ENCODE assay signal across 24 cellular contexts in the genomic region with DNA sequence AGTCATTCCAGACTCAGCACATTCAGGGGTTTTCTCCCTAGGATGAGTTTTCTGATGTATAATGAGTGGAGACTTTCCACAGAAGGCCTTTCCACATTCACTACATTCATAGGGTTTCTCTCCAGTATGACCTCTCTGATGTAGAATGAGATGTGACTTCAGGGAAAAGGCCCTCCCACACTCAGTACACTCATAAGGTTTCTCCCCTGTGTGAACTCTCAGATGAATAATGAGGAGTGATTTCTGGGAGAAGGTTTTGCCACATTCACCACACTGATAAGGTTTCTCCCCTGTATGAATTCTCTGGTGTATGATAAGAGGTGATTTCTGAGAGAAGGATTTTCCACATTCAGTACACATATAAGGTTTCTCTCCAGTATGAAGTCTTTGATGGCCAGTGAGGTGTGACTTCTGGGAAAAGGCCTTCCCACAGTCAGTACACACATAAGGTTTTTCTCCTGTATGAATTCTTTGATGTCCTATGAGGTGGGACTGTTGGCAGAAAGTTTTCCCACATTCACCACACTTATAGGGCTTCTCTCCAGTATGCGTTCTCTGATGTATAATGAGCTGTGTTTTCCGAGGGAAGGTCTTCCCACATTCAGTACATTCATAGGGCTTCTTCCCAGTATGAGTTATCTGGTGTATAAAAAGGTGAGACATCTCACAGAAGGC. TPM values are rescaled to one million over a fixed set of nuclear protein-coding genes. Genes with fewer than 3 reads are reported as not detected.
A peak's percentile ranks its signal among the peaks of the same experiment; 100 is the strongest.
DNase-seq lines count a peak whose midpoint lies in the region; ATAC-seq, FAIRE-seq and TF ChIP-seq lines count a peak whose summit lies in the region.
"Had no signal": no experiment of that assay in that cellular context is flagged by ENCODE, and none has a peak within 500 bp of the region (broad histone marks: within the 10 kb centered on the region; RNA-seq: fewer than 3 reads in every experiment).

No MANE protein-coding gene starts in this region.

- H2BK12ac ChIP-seq in H1 (ENCODE audit: low read depth, low read length), result no peak overlapping the region

- H3K27ac ChIP-seq in liver (ENCODE audit: low read depth in 1 of 2, low read length in 2 of 2) (no peak overlapping the region), HepG2 (ENCODE audit: extremely low read length, insufficient read depth, low read length) (no peak overlapping the region), H1 (ENCODE audit: low read depth, low read length) (no peak overlapping the region)
- H3K27ac ChIP-seq: GM23248 had no signal

- H3K4me3 ChIP-seq in liver (ENCODE audit: low read depth in 1 of 3, low read length in 3 of 3), result peak overlapping the region in 2 of 3 donors; percentile 23 to 44
- no peak overlapping the region for H3K4me3 ChIP-seq in HepG2 (replicated peaks in 1 of 3; ENCODE audit: insufficient read depth in 1 of 3, low read depth in 2 of 3, low read length in 3 of 3)
- H3K4me3 ChIP-seq in H1 (ENCODE audit: extremely low read depth in 1 of 4, insufficient read depth in 2 of 4, low read depth in 3 of 4, low read length in 4 of 4), result no peak overlapping the region
- H3K4me3 ChIP-seq: GM12878, GM23248 had no signal

- H3K23me2 ChIP-seq in H1 (ENCODE audit: low read depth, low read length), result no peaks in the 10 kb centered on the region

- intact Hi-C loops in activated CD8-positive, alpha-beta T cell treated with anti-CD3 and anti-CD28 coated beads for 36 hours (cut with micrococcal nuclease), result no loop called here
- intact Hi-C loops in HepG2 (cut with micrococcal nuclease; ENCODE audit: unreplicated experiment), result no loop called here

- H3K27me3 ChIP-seq in liver (ENCODE audit: control insufficient read depth in 4 of 4, insufficient read depth in 4 of 4, low read length in 3 of 4), result no peaks in the 10 kb centered on the region
- no peaks in the 10 kb centered on the region for H3K27me3 ChIP-seq in HepG2 (ENCODE audit: control insufficient read depth in 1 of 2, insufficient read depth in 2 of 2, low read length in 2 of 2)
- no peaks in the 10 kb centered on the region; a peak in 1 of 7 replicates for H3K27me3 ChIP-seq in H1 (replicated peaks in 1 of 4; ENCODE audit: control insufficient read depth in 3 of 4, extremely low read depth in 1 of 4, insufficient read depth in 3 of 4, low read length in 3 of 4)
- H3K27me3 ChIP-seq: BE2C had no signal

- H3K36me3 Mint-ChIP-seq in activated CD8-positive, alpha-beta T cell treated with anti-CD3 and anti-CD28 coated beads for 36 hours (ENCODE audit: low read depth), result peaks cover 38% of the 10 kb centered on the region
- peaks cover 38% of the 10 kb centered on the region for H3K36me3 Mint-ChIP-seq in activated CD8-positive, alpha-beta T cell treated with anti-CD3 and anti-CD28 coated beads, Interleukin-2, amount 10 ng/mL, durations not matched to agents 7 days and 5 days (ENCODE audit: low read depth)

- H4K5ac ChIP-seq in H1 (ENCODE audit: insufficient read length, low read depth, low read length), result no peak overlapping the region

- no peak overlapping the region for H3K27ac Mint-ChIP-seq in activated CD8-positive, alpha-beta T cell treated with anti-CD3 and anti-CD28 coated beads for 36 hours
- H3K27ac Mint-ChIP-seq in activated CD8-positive, alpha-beta T cell treated with anti-CD3 and anti-CD28 coated beads, Interleukin-2, amount 10 ng/mL, durations not matched to agents 7 days and 5 days, result no peak overlapping the region
- H3K27ac Mint-ChIP-seq: CD4-positive, CD25-positive, alpha-beta regulatory T cell; CD8-positive, alpha-beta memory T cell had no signal

- H3K79me2 ChIP-seq in HepG2 (ENCODE audit: insufficient read depth, low read length), result no peaks in the 10 kb centered on the region
- H3K79me2 ChIP-seq in H1 (ENCODE audit: control insufficient read depth in 1 of 2, insufficient read depth in 2 of 2, low read length in 2 of 2), result no peaks in the 10 kb centered on the region

- no peak overlapping the region for H2BK15ac ChIP-seq in H1 (ENCODE audit: low read length)

- no peak overlapping the region for H2BK5ac ChIP-seq in H1 (ENCODE audit: low read depth, low read length)

- no peak overlapping the region for H3K4me3 Mint-ChIP-seq in activated CD8-positive, alpha-beta T cell treated with anti-CD3 and anti-CD28 coated beads for 36 hours
- no peak overlapping the region for H3K4me3 Mint-ChIP-seq in activated CD8-positive, alpha-beta T cell treated with anti-CD3 and anti-CD28 coated beads, Interleukin-2, amount 10 ng/mL, durations not matched to agents 7 days and 5 days
- H3K4me3 Mint-ChIP-seq: CD4-positive, CD25-positive, alpha-beta regulatory T cell; CD8-positive, alpha-beta memory T cell had no signal

- no TSS peak for BruUV-seq in HepG2 (replicated peaks; lab: Mats Ljungman, UMichigan)

- no peak overlapping the region for H2AK5ac ChIP-seq in H1 (ENCODE audit: low read depth, low read length)

- peak; percentile 30 for ATAC-seq in activated CD8-positive, alpha-beta T cell treated with anti-CD3 and anti-CD28 coated beads for 36 hours
- no peak for ATAC-seq in activated CD8-positive, alpha-beta T cell treated with anti-CD3 and anti-CD28 coated beads, Interleukin-2, amount 10 ng/mL, durations not matched to agents 7 days and 5 days
- ATAC-seq in HepG2, result no peak
- ATAC-seq in GM21423 (IDR thresholded peaks at IDR 0.05; ENCODE audit: unreplicated experiment), result no peak
- ATAC-seq: GM12878 had no signal

- no peak overlapping the region for H3K18ac ChIP-seq in H1 (ENCODE audit: extremely low read depth, low read length)

- H2AFZ ChIP-seq in HepG2 (ENCODE audit: low read length) (no peak overlapping the region), H1 (ENCODE audit: low read length) (no peak overlapping the region)
- H2AFZ ChIP-seq: GM23248 had no signal

- H3K4me1 Mint-ChIP-seq in activated CD8-positive, alpha-beta T cell treated with anti-CD3 and anti-CD28 coated beads for 36 hours (ENCODE audit: low read depth), result peaks cover 3% of the 10 kb centered on the region
- peaks cover 5% of the 10 kb centered on the region for H3K4me1 Mint-ChIP-seq in activated CD8-positive, alpha-beta T cell treated with anti-CD3 and anti-CD28 coated beads, Interleukin-2, amount 10 ng/mL, durations not matched to agents 7 days and 5 days (ENCODE audit: low read depth)
- H3K4me1 Mint-ChIP-seq: CD4-positive, CD25-positive, alpha-beta regulatory T cell; CD8-positive, alpha-beta memory T cell had no signal

- H3K9ac ChIP-seq in liver (ENCODE audit: low read depth in 1 of 2, low read length in 2 of 2), result no peak overlapping the region
- no peak overlapping the region for H3K9ac ChIP-seq in HepG2 (ENCODE audit: insufficient read depth, low read depth, low read length)
- H3K9ac ChIP-seq in H1 (replicated peaks in 1 of 4; ENCODE audit: extremely low read depth in 1 of 4, low read depth in 3 of 4, low read length in 3 of 4), result no peak overlapping the region
- H3K9ac ChIP-seq: GM23248 had no signal

- H3K27me3 Mint-ChIP-seq in activated CD8-positive, alpha-beta T cell treated with anti-CD3 and anti-CD28 coated beads for 36 hours, result no peaks in the 10 kb centered on the region
- H3K27me3 Mint-ChIP-seq in activated CD8-positive, alpha-beta T cell treated with anti-CD3 and anti-CD28 coated beads, Interleukin-2, amount 10 ng/mL, durations not matched to agents 7 days and 5 days (ENCODE audit: low read depth), result no peaks in the 10 kb centered on the region
- H3K27me3 Mint-ChIP-seq: CD4-positive, CD25-positive, alpha-beta regulatory T cell; CD8-positive, alpha-beta memory T cell had no signal

- in situ Hi-C loops in HepG2 (cut with HindIII; ENCODE audit: extremely low pct_ligation_motif_present, low pct_unique_long_range_greater_than_20kb), result no loop called here

- WGBS in liver, result 97% methylated on average over 2 of the region's 2 CpGs
- WGBS in HepG2 (ENCODE audit: low lambda C conversion rate), result 0% methylated on average over 2 of the region's 2 CpGs
- WGBS in H1 (ENCODE audit: extremely low coverage in 1 of 2, insufficient coverage in 1 of 2, insufficient read length in 1 of 2, insufficient replicate concordance in 2 of 2, low coverage in 1 of 2, low lambda C conversion rate in 2 of 2, missing lambda C conversion rate in 1 of 2), 2 experiments, result 77% methylated on average over 2 of the region's 2 CpGs; no CpG with 5 or more reads in 1 of the 2 experiments

- no peak for TF ChIP-seq CTCF in activated CD8-positive, alpha-beta T cell treated with anti-CD3 and anti-CD28 coated beads for 36 hours (IDR thresholded peaks at IDR 0.05)
- TF ChIP-seq CTCF in liver (IDR thresholded peaks at IDR 0.05; ENCODE audit: low read depth, low read length, missing input control) (no peak), HepG2 (CRISPR knock-in tag; IDR thresholded peaks at IDR 0.05) (no peak), H1 (IDR thresholded peaks at IDR 0.05; ENCODE audit: control extremely low read depth in 1 of 3, insufficient read depth in 1 of 3, low read depth in 1 of 3, low read length in 3 of 3) (no peak)

- H3K36me3 ChIP-seq in liver (ENCODE audit: control insufficient read depth in 4 of 4, insufficient read depth in 3 of 4, low read depth in 1 of 4, low read length in 3 of 4), result peaks cover 0 to 29% (median 21%) of the 10 kb centered on the region in 4 donors
- H3K36me3 ChIP-seq in HepG2 (replicated peaks in 1 of 2; ENCODE audit: control insufficient read depth in 1 of 2, insufficient read depth in 2 of 2, low read length in 2 of 2), result no peaks in the 10 kb centered on the region
- H3K36me3 ChIP-seq in H1 (ENCODE audit: control insufficient read depth in 2 of 4, insufficient read depth in 4 of 4, low read length in 3 of 4), result peaks cover 0 to 3% (median under 1%) of the 10 kb centered on the region in 4 experiments; a peak in 2 of 8 replicates
- H3K36me3 ChIP-seq: BE2C had no signal

- H3K56ac ChIP-seq in H1 (replicated peaks; ENCODE audit: insufficient read length, low read depth, low read length), result no peak overlapping the region

- DNase-seq in activated CD8-positive, alpha-beta T cell treated with anti-CD3 and anti-CD28 coated beads for 36 hours, result no peak
- DNase-seq in activated CD8-positive, alpha-beta T cell treated with anti-CD3 and anti-CD28 coated beads, Interleukin-2, amount 10 ng/mL, durations not matched to agents 7 days and 5 days, result no peak
- DNase-seq in HepG2 (ENCODE audit: low spot score) (no peak), H1 (ENCODE audit: low read depth in 1 of 2, low spot score in 2 of 2) (no peak)
- DNase-seq: ACHN; BE2C; C1 segment of cervical spinal cord; CD4-positive, CD25-positive, alpha-beta regulatory T cell; CD8-positive, alpha-beta memory T cell; COR-L47; DMS 273 treated with DMSO at 0.1 percent for 48 hours; DMS53; DND-41; EL; GM23248; HCEC 1CT had no signal

- H4K20me1 ChIP-seq in HepG2 (ENCODE audit: insufficient read depth, low read length) (no peaks in the 10 kb centered on the region), H1 (replicated peaks in 1 of 2; ENCODE audit: control insufficient read depth in 1 of 2, insufficient read depth in 2 of 2, low read length in 2 of 2) (no peaks in the 10 kb centered on the region)

- H2BK120ac ChIP-seq in H1 (replicated peaks; ENCODE audit: low read depth, low read length), result no peak overlapping the region

- no peak overlapping the region for H3K4ac ChIP-seq in H1 (replicated peaks; ENCODE audit: insufficient read length, low read depth, low read length)

- CTCF ChIA-PET in activated CD8-positive, alpha-beta T cell treated with anti-CD3 and anti-CD28 coated beads for 36 hours (lab: Charles Lee), result no interaction called here
- CTCF ChIA-PET in activated CD8-positive, alpha-beta T cell treated with anti-CD3 and anti-CD28 coated beads, Interleukin-2, amount 10 ng/mL, durations not matched to agents 7 days and 5 days (lab: Charles Lee), result no interaction called here
- CTCF ChIA-PET in HepG2 (lab: Yijun Ruan, JAX; ENCODE audit: low intra/inter-chr PET ratio, low total read pairs), result no interaction called here
- CTCF ChIA-PET in H1 (lab: Charles Lee; ENCODE audit: partially characterized antibody), result interaction anchor here (0.6 kb wide), 1 partner anchor 9 kb away, joined by 4 read pairs; no protein-coding TSS in a partner anchor

- no peak overlapping the region for H3K14ac ChIP-seq in H1 (ENCODE audit: insufficient read length)

- H3K4me1 ChIP-seq in liver (ENCODE audit: control insufficient read depth in 4 of 4, insufficient read depth in 4 of 4, low read length in 3 of 4) (no peaks in the 10 kb centered on the region), HepG2 (ENCODE audit: insufficient read depth, low read length) (no peaks in the 10 kb centered on the region), H1 (replicated peaks in 1 of 4; ENCODE audit: control insufficient read depth in 3 of 4, insufficient read depth in 4 of 4, low read length in 3 of 4) (no peaks in the 10 kb centered on the region)
- H3K4me1 ChIP-seq: BE2C had no signal

- H3K9me3 ChIP-seq in liver (ENCODE audit: control insufficient read depth in 4 of 4, low read length in 3 of 4) (peaks cover 5 to 50% (median 34%) of the 10 kb centered on the region in 4 donors), HepG2 (ENCODE audit: low read length) (no peaks in the 10 kb centered on the region; the same call in 1 of the 2 replicates), H1 (ENCODE audit: insufficient read depth in 2 of 2, low read depth in 1 of 2, low read length in 1 of 2) (peaks cover 0 to 7% of the 10 kb centered on the region in 2 experiments; a peak in 1 of 4 replicates)
- H3K9me3 ChIP-seq: BE2C had no signal

- H4K8ac ChIP-seq in H1 (ENCODE audit: extremely low read depth, insufficient read depth, low read length), result no peak overlapping the region

- TF ChIP-seq EP300 in HepG2 (IDR thresholded peaks at IDR 0.05; ENCODE audit: low read depth in 2 of 2, low read length in 2 of 2) (no peak), HepG2 (CRISPR knock-in tag; IDR thresholded peaks at IDR 0.05; ENCODE audit: borderline replicate concordance) (no peak), H1 (IDR thresholded peaks at IDR 0.05; ENCODE audit: borderline replicate concordance in 1 of 2, low read depth in 2 of 2, low read length in 2 of 2) (no peak)

- peaks cover 19% of the 10 kb centered on the region for H3K9me3 Mint-ChIP-seq in activated CD8-positive, alpha-beta T cell treated with anti-CD3 and anti-CD28 coated beads for 36 hours
- peaks cover 27% of the 10 kb centered on the region for H3K9me3 Mint-ChIP-seq in activated CD8-positive, alpha-beta T cell treated with anti-CD3 and anti-CD28 coated beads, Interleukin-2, amount 10 ng/mL, durations not matched to agents 7 days and 5 days (ENCODE audit: insufficient read depth)

- H2BK20ac ChIP-seq in H1 (ENCODE audit: low read length), result no peak overlapping the region

- no peak for TF ChIP-seq RAD21 in liver (IDR thresholded peaks at IDR 0.05)
- TF ChIP-seq RAD21 in HepG2 (CRISPR knock-in tag; IDR thresholded peaks at IDR 0.05), result no peak
- TF ChIP-seq RAD21 in H1 (IDR thresholded peaks at IDR 0.05 in 1 of 2, conservative IDR thresholded peaks at IDR 0.05 in 1 of 2; ENCODE audit: low read depth in 2 of 2, low read length in 2 of 2), result no peak

- no peaks in the 10 kb centered on the region for H3K79me1 ChIP-seq in H1 (ENCODE audit: low read depth, low read length)

- H4K91ac ChIP-seq in H1 (replicated peaks; ENCODE audit: insufficient read length, low read length), result no peak overlapping the region

- TF ChIP-seq POLR2A in HepG2 (IDR thresholded peaks at IDR 0.05; ENCODE audit: insufficient read depth in 1 of 2, low read depth in 2 of 2, low read length in 2 of 2) (no peak), H1 (IDR thresholded peaks at IDR 0.05; ENCODE audit: control extremely low read depth in 1 of 2, low read depth in 2 of 2, low read length in 2 of 2) (no peak)

- H3K23ac ChIP-seq in H1 (ENCODE audit: insufficient read length), result no peak overlapping the region

- H3K4me2 ChIP-seq in HepG2 (ENCODE audit: low read depth, low read length), result no peak overlapping the region
- no peak overlapping the region for H3K4me2 ChIP-seq in H1 (ENCODE audit: insufficient read depth in 1 of 2, low read depth in 2 of 2, low read length in 2 of 2)

- POLR2A ChIA-PET in activated CD8-positive, alpha-beta T cell treated with anti-CD3 and anti-CD28 coated beads for 36 hours (lab: Charles Lee), result no interaction called here
- POLR2A ChIA-PET in activated CD8-positive, alpha-beta T cell treated with anti-CD3 and anti-CD28 coated beads, Interleukin-2, amount 10 ng/mL, durations not matched to agents 7 days and 5 days (lab: Charles Lee), result no interaction called here
- POLR2A ChIA-PET in HepG2 (lab: Yijun Ruan, JAX), result no interaction called here
- POLR2A ChIA-PET in H1 (lab: Charles Lee; ENCODE audit: partially characterized antibody), result no interaction called here

- FAIRE-seq in HepG2 (lab: Jason Lieb, UNC) (no peak), H1 (lab: Jason Lieb, UNC) (peak; percentile 36)
- FAIRE-seq: GM12878, GM19239, H54 had no signal

RNA-seq across cellular contexts. Expression of gene ZNF630, which starts 12.7 kb away (rescaled TPM):
- 1 to 10 TPM; 1.7 to 1.9 TPM for total RNA-seq in activated CD8-positive, alpha-beta T cell treated with anti-CD3 and anti-CD28 coated beads for 36 hours
- 1 to 10 TPM in 1 of 2 experiments, under 1 TPM in 1; 0.99 to 1.6 TPM for total RNA-seq in activated CD8-positive, alpha-beta T cell treated with anti-CD3 and anti-CD28 coated beads, Interleukin-2, amount 10 ng/mL, durations not matched to agents 7 days and 5 days
- total RNA-seq in liver (under 1 TPM; 0.75 to 0.79 TPM), HepG2 (2016; rRNA removed; fragmentation: Illumina TruSeq; extraction: Trizol) (not detected in 2 replicates)
- polyA plus RNA-seq in liver (under 1 TPM; 0.30 to 0.65 TPM), HepG2 (2011; rRNA removed) (not detected in 2 replicates), H1 (2011; rRNA removed) (0.67 and 0.72 TPM in 2 replicates)
- total RNA-seq in HepG2 (2016; cell fraction: cytosol; rRNA removed; fragmentation: Illumina TruSeq; extraction: Trizol; ENCODE audit: low read depth), result not detected in 2 replicates
- total RNA-seq in HepG2 (2016; cell fraction: insoluble cytoplasmic fraction; rRNA removed; fragmentation: Illumina TruSeq; extraction: Trizol), result not detected in 2 replicates
- total RNA-seq in HepG2 (2016; cell fraction: membrane; rRNA removed; fragmentation: Illumina TruSeq; extraction: Trizol), result not detected in 2 replicates
- total RNA-seq in HepG2 (2016; cell fraction: nucleus; rRNA removed; fragmentation: Illumina TruSeq; extraction: Trizol), result not detected in 2 replicates
- polyA plus RNA-seq in HepG2 (2011; cell fraction: cytosol; rRNA removed), result not detected in 2 replicates
- not detected in 2 replicates for polyA plus RNA-seq in HepG2 (2011; cell fraction: nucleus; rRNA removed)
- polyA plus RNA-seq in HepG2 (2012), result not detected in 2 replicates
- polyA plus RNA-seq in HepG2 (2016; cell fraction: cytosol; fragmentation: Illumina TruSeq; extraction: Trizol; ENCODE audit: low read depth), result not detected in 2 replicates
- polyA plus RNA-seq in HepG2 (2016; cell fraction: insoluble cytoplasmic fraction; fragmentation: Illumina TruSeq; extraction: Trizol; ENCODE audit: low read depth), result not detected in 2 replicates
- polyA plus RNA-seq in HepG2 (2016; cell fraction: membrane; fragmentation: Illumina TruSeq; extraction: Trizol; ENCODE audit: low read depth), result not detected in 2 replicates
- polyA plus RNA-seq in HepG2 (2016; cell fraction: nucleus; fragmentation: Illumina TruSeq; extraction: Trizol; ENCODE audit: insufficient read depth, low read depth), result not detected in 2 replicates
- not detected in 2 replicates for polyA minus RNA-seq in HepG2 (2011; rRNA and poly(A)+ RNA removed; ENCODE audit: low replicate concordance)
- not detected in 2 replicates for polyA minus RNA-seq in HepG2 (2011; cell fraction: cytosol; rRNA and poly(A)+ RNA removed)
- polyA minus RNA-seq in HepG2 (2011; cell fraction: nucleus; rRNA and poly(A)+ RNA removed), result not detected in 2 replicates
- 2.2 and 2.9 TPM in 2 replicates for total RNA-seq in H1 (2021; fragmentation: NEBNext Ultra II Directional; extraction: Animal tissue kit (Norgen Biotek cat#: 25700))
- polyA plus RNA-seq in H1 (2011; cell fraction: cytosol; rRNA removed), result 0.87 TPM
- polyA plus RNA-seq in H1 (2011; cell fraction: nucleus; rRNA removed), result 0.93 TPM
- polyA plus RNA-seq in H1 (2012, experiment 1 of 2), result 0.87 to 2.0 TPM (median 1.1 TPM) in 4 replicates
- 0.35 TPM for polyA plus RNA-seq in H1 (2012, experiment 2 of 2)
- 0.93 TPM for polyA plus RNA-seq in H1 (2013, experiment 1 of 2)
- 0.90 TPM for polyA plus RNA-seq in H1 (2013, experiment 2 of 2)
- polyA minus RNA-seq in H1 (2011; rRNA and poly(A)+ RNA removed), result 1.0 and 2.2 TPM in 2 replicates
- polyA minus RNA-seq in H1 (2011; cell fraction: cytosol; rRNA and poly(A)+ RNA removed), result 1.1 TPM
- polyA minus RNA-seq in H1 (2011; cell fraction: nucleus; rRNA and poly(A)+ RNA removed), result 2.4 TPM
- total RNA-seq: G401 had no signal

RNA-seq across cellular contexts. Expression of gene SPACA5, which starts 52.0 kb away (rescaled TPM):
- not detected for total RNA-seq in activated CD8-positive, alpha-beta T cell treated with anti-CD3 and anti-CD28 coated beads for 36 hours
- not detected for total RNA-seq in activated CD8-positive, alpha-beta T cell treated with anti-CD3 and anti-CD28 coated beads, Interleukin-2, amount 10 ng/mL, durations not matched to agents 7 days and 5 days
- total RNA-seq in liver (not detected), HepG2 (2016; rRNA removed; fragmentation: Illumina TruSeq; extraction: Trizol) (not detected in 2 replicates)
- polyA plus RNA-seq in liver (not detected), HepG2 (2011; rRNA removed) (not detected in 2 replicates), H1 (2011; rRNA removed) (0.26 TPM in 1 of 2 replicates, not detected in the other)
- not detected in 2 replicates for total RNA-seq in HepG2 (2016; cell fraction: cytosol; rRNA removed; fragmentation: Illumina TruSeq; extraction: Trizol; ENCODE audit: low read depth)
- not detected in 2 replicates for total RNA-seq in HepG2 (2016; cell fraction: insoluble cytoplasmic fraction; rRNA removed; fragmentation: Illumina TruSeq; extraction: Trizol)
- total RNA-seq in HepG2 (2016; cell fraction: membrane; rRNA removed; fragmentation: Illumina TruSeq; extraction: Trizol), result not detected in 2 replicates
- not detected in 2 replicates for total RNA-seq in HepG2 (2016; cell fraction: nucleus; rRNA removed; fragmentation: Illumina TruSeq; extraction: Trizol)
- not detected in 2 replicates for polyA plus RNA-seq in HepG2 (2011; cell fraction: cytosol; rRNA removed)
- not detected in 2 replicates for polyA plus RNA-seq in HepG2 (2011; cell fraction: nucleus; rRNA removed)
- polyA plus RNA-seq in HepG2 (2012), result not detected in 2 replicates
- polyA plus RNA-seq in HepG2 (2016; cell fraction: cytosol; fragmentation: Illumina TruSeq; extraction: Trizol; ENCODE audit: low read depth), result not detected in 2 replicates
- polyA plus RNA-seq in HepG2 (2016; cell fraction: insoluble cytoplasmic fraction; fragmentation: Illumina TruSeq; extraction: Trizol; ENCODE audit: low read depth), result not detected in 2 replicates
- polyA plus RNA-seq in HepG2 (2016; cell fraction: membrane; fragmentation: Illumina TruSeq; extraction: Trizol; ENCODE audit: low read depth), result not detected in 2 replicates
- not detected in 2 replicates for polyA plus RNA-seq in HepG2 (2016; cell fraction: nucleus; fragmentation: Illumina TruSeq; extraction: Trizol; ENCODE audit: insufficient read depth, low read depth)
- not detected in 2 replicates for polyA minus RNA-seq in HepG2 (2011; rRNA and poly(A)+ RNA removed; ENCODE audit: low replicate concordance)
- polyA minus RNA-seq in HepG2 (2011; cell fraction: cytosol; rRNA and poly(A)+ RNA removed), result not detected in 2 replicates
- not detected in 2 replicates for polyA minus RNA-seq in HepG2 (2011; cell fraction: nucleus; rRNA and poly(A)+ RNA removed)
- total RNA-seq in H1 (2021; fragmentation: NEBNext Ultra II Directional; extraction: Animal tissue kit (Norgen Biotek cat#: 25700)), result not detected in 2 replicates
- polyA plus RNA-seq in H1 (2011; cell fraction: cytosol; rRNA removed), result 0.19 TPM
- polyA plus RNA-seq in H1 (2011; cell fraction: nucleus; rRNA removed), result not detected
- polyA plus RNA-seq in H1 (2012, experiment 1 of 2), result 0.64 TPM in 1 of 4 replicates, not detected in the others
- not detected for polyA plus RNA-seq in H1 (2012, experiment 2 of 2)
- not detected for polyA plus RNA-seq in H1 (2013, experiment 1 of 2)
- polyA plus RNA-seq in H1 (2013, experiment 2 of 2), result not detected
- polyA minus RNA-seq in H1 (2011; rRNA and poly(A)+ RNA removed), result not detected in 2 replicates
- polyA minus RNA-seq in H1 (2011; cell fraction: cytosol; rRNA and poly(A)+ RNA removed), result not detected
- not detected for polyA minus RNA-seq in H1 (2011; cell fraction: nucleus; rRNA and poly(A)+ RNA removed)
- total RNA-seq: A172; CD4-positive, CD25-positive, alpha-beta regulatory T cell; CD8-positive, alpha-beta memory T cell; G401; GM23248; HT-29 had no signal
- polyA plus RNA-seq: CD8-positive, alpha-beta memory T cell; GM23248 had no signal

RNA-seq across cellular contexts. Expression of gene ZNF182, which starts 55.0 kb away (rescaled TPM):
- total RNA-seq in activated CD8-positive, alpha-beta T cell treated with anti-CD3 and anti-CD28 coated beads for 36 hours, result 1 to 10 TPM; 7.9 to 8.3 TPM
- total RNA-seq in activated CD8-positive, alpha-beta T cell treated with anti-CD3 and anti-CD28 coated beads, Interleukin-2, amount 10 ng/mL, durations not matched to agents 7 days and 5 days, result 10 to 100 TPM in 1 of 2 experiments, 1 to 10 TPM in 1; 9.0 to 10.2 TPM
- total RNA-seq in liver, result 1 to 10 TPM; 3.1 TPM
- 1 to 10 TPM in 1 of 2 donors, under 1 TPM in 1; 0.97 to 1.3 TPM for polyA plus RNA-seq in liver
- total RNA-seq in HepG2 (2016; rRNA removed; fragmentation: Illumina TruSeq; extraction: Trizol), result 4.5 and 4.8 TPM in 2 replicates
- 0.30 and 0.35 TPM in 2 replicates for total RNA-seq in HepG2 (2016; cell fraction: cytosol; rRNA removed; fragmentation: Illumina TruSeq; extraction: Trizol; ENCODE audit: low read depth)
- 4.7 and 5.2 TPM in 2 replicates for total RNA-seq in HepG2 (2016; cell fraction: insoluble cytoplasmic fraction; rRNA removed; fragmentation: Illumina TruSeq; extraction: Trizol)
- 1.2 and 1.3 TPM in 2 replicates for total RNA-seq in HepG2 (2016; cell fraction: membrane; rRNA removed; fragmentation: Illumina TruSeq; extraction: Trizol)
- total RNA-seq in HepG2 (2016; cell fraction: nucleus; rRNA removed; fragmentation: Illumina TruSeq; extraction: Trizol), result 4.6 and 5.8 TPM in 2 replicates
- polyA plus RNA-seq in HepG2 (2011; rRNA removed), result 2.1 TPM in 2 replicates
- 0.60 and 1.2 TPM in 2 replicates for polyA plus RNA-seq in HepG2 (2011; cell fraction: cytosol; rRNA removed)
- 2.9 and 4.6 TPM in 2 replicates for polyA plus RNA-seq in HepG2 (2011; cell fraction: nucleus; rRNA removed)
- 3.9 and 4.1 TPM in 2 replicates for polyA plus RNA-seq in HepG2 (2012)
- polyA plus RNA-seq in HepG2 (2016; cell fraction: cytosol; fragmentation: Illumina TruSeq; extraction: Trizol; ENCODE audit: low read depth), result 0.06 and 0.08 TPM in 2 replicates
- 4.7 and 4.8 TPM in 2 replicates for polyA plus RNA-seq in HepG2 (2016; cell fraction: insoluble cytoplasmic fraction; fragmentation: Illumina TruSeq; extraction: Trizol; ENCODE audit: low read depth)
- 0.36 and 0.49 TPM in 2 replicates for polyA plus RNA-seq in HepG2 (2016; cell fraction: membrane; fragmentation: Illumina TruSeq; extraction: Trizol; ENCODE audit: low read depth)
- polyA plus RNA-seq in HepG2 (2016; cell fraction: nucleus; fragmentation: Illumina TruSeq; extraction: Trizol; ENCODE audit: insufficient read depth, low read depth), result 12.4 and 13.6 TPM in 2 replicates
- polyA minus RNA-seq in HepG2 (2011; rRNA and poly(A)+ RNA removed; ENCODE audit: low replicate concordance), result 0.56 and 1.9 TPM in 2 replicates
- polyA minus RNA-seq in HepG2 (2011; cell fraction: cytosol; rRNA and poly(A)+ RNA removed), result 1.6 and 2.2 TPM in 2 replicates
- polyA minus RNA-seq in HepG2 (2011; cell fraction: nucleus; rRNA and poly(A)+ RNA removed), result 2.8 and 4.4 TPM in 2 replicates
- total RNA-seq in H1 (2021; fragmentation: NEBNext Ultra II Directional; extraction: Animal tissue kit (Norgen Biotek cat#: 25700)), result 6.8 and 8.2 TPM in 2 replicates
- polyA plus RNA-seq in H1 (2011; rRNA removed), result 0.99 and 1.3 TPM in 2 replicates
- polyA plus RNA-seq in H1 (2011; cell fraction: cytosol; rRNA removed), result 2.4 TPM
- polyA plus RNA-seq in H1 (2011; cell fraction: nucleus; rRNA removed), result 1.4 TPM
- polyA plus RNA-seq in H1 (2012, experiment 1 of 2), result 3.8 to 6.0 TPM (median 4.6 TPM) in 4 replicates
- polyA plus RNA-seq in H1 (2012, experiment 2 of 2), result 0.29 TPM
- polyA plus RNA-seq in H1 (2013, experiment 1 of 2), result 4.0 TPM
- polyA plus RNA-seq in H1 (2013, experiment 2 of 2), result 3.9 TPM
- 2.7 and 4.1 TPM in 2 replicates for polyA minus RNA-seq in H1 (2011; rRNA and poly(A)+ RNA removed)
- polyA minus RNA-seq in H1 (2011; cell fraction: cytosol; rRNA and poly(A)+ RNA removed), result 2.0 TPM
- polyA minus RNA-seq in H1 (2011; cell fraction: nucleus; rRNA and poly(A)+ RNA removed), result 3.7 TPM

Comparison
In these comparisons a context has a peak if more than half of its experiments do, and no peak if none do; other contexts are left out.
1. H3K4me3 ChIP-seq: peak in liver (2 of 3); none in HepG2 (0 of 3) and H1 (0 of 4).